ENCODE assay signal across 14 cellular contexts in the genomic region with DNA sequence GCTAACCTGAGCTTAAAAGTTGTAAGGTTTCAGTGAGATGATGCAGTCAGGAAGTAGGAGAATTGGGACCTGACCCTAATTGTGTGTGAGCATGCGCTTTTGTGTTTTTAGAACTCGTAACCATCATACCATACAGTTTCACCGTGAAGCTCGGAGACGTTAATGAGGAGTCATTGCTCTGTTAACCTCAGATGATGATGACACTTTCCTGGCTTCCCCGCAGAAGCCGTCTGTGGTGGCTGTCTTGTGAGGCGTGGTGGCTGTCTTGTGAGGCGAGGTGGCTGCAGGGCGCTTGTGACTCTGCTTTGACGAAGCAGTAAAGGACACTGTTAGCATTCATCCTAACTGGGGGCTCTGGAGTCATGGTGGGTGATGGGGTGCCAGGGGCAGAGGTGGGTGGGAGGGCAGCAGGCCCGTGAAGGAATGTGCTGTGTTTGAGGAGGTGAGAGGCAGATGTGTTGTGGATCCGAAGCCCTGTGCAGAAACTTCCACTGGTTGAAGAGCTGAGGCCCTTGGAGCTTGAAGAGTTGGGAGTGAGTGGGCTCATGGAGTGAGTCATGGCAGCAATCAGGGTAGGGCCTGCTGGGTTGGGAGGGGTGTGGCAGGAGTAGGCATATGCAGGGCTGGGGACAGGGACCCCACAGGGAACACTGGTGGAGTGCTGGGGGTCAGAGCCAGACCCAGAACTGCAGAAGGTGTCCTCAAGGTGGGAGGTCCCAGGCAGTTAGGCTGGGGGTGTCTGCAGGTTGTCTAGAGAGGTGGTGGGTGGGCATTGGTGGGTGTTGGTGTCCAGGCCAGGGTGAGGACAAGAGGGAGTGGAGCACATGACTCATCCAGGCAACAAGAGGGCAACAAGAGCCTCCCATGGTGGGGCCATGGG. TPM values are rescaled to one million over a fixed set of nuclear protein-coding genes. Genes with fewer than 3 reads are reported as not detected.
DNase-seq lines count a peak whose midpoint lies in the region; ATAC-seq and TF ChIP-seq lines count a peak whose summit lies in the region.
"Had no signal": no experiment of that assay in that cellular context is flagged by ENCODE, and none has a peak within 500 bp of the region (broad histone marks: within the 10 kb centered on the region; RNA-seq: fewer than 3 reads in every experiment).

No MANE protein-coding gene starts in this region.

- no peaks in the 10 kb centered on the region for H3K27me3 Mint-ChIP-seq in CD4-positive, alpha-beta T cell
- no peaks in the 10 kb centered on the region for H3K27me3 Mint-ChIP-seq in activated CD8-positive, alpha-beta T cell treated with anti-CD3 and anti-CD28 coated beads for 36 hours

- no peaks in the 10 kb centered on the region for H3K4me1 ChIP-seq in lower lobe of right lung
- H3K4me1 ChIP-seq: adrenal gland, BE2C had no signal

- H3K4me1 Mint-ChIP-seq in CD4-positive, alpha-beta T cell (ENCODE audit: low read depth), result no peaks in the 10 kb centered on the region
- peaks cover 5% of the 10 kb centered on the region for H3K4me1 Mint-ChIP-seq in activated CD8-positive, alpha-beta T cell treated with anti-CD3 and anti-CD28 coated beads for 36 hours (ENCODE audit: low read depth)

- H3K27ac Mint-ChIP-seq in CD4-positive, alpha-beta T cell, result no peak overlapping the region
- no peak overlapping the region for H3K27ac Mint-ChIP-seq in activated CD8-positive, alpha-beta T cell treated with anti-CD3 and anti-CD28 coated beads for 36 hours

- TF ChIP-seq CTCF in CD4-positive, alpha-beta T cell (IDR thresholded peaks at IDR 0.05), result no peak
- TF ChIP-seq CTCF in HL-60 (IDR thresholded peaks at IDR 0.05; ENCODE audit: insufficient read depth, low read length) (no peak), lower lobe of right lung (IDR thresholded peaks at IDR 0.05) (no peak)
- no peak for TF ChIP-seq CTCF in activated CD8-positive, alpha-beta T cell treated with anti-CD3 and anti-CD28 coated beads for 36 hours (IDR thresholded peaks at IDR 0.05)

- intact Hi-C loops in CD4-positive, alpha-beta T cell (cut with DNase I, micrococcal nuclease), result no loop called here
- intact Hi-C loops in activated CD8-positive, alpha-beta T cell treated with anti-CD3 and anti-CD28 coated beads for 36 hours (cut with micrococcal nuclease), result no loop called here
- intact Hi-C loops in lower lobe of right lung (cut with DNase I), result no loop called here

- peaks cover 34% of the 10 kb centered on the region for H3K36me3 ChIP-seq in lower lobe of right lung

- no peaks in the 10 kb centered on the region for H3K9me3 ChIP-seq in CD4-positive, alpha-beta T cell (ENCODE audit: control insufficient read depth, low read length)
- H3K9me3 ChIP-seq in lower lobe of right lung, result no peaks in the 10 kb centered on the region
- H3K9me3 ChIP-seq: adrenal gland, BE2C had no signal

- DNase-seq in CD4-positive, alpha-beta T cell, result no peak
- DNase-seq in HL-60 (ENCODE audit: low read depth in 1 of 2, low spot score in 1 of 2), result peak; percentile 71 to 95
- DNase-seq in activated CD8-positive, alpha-beta T cell treated with anti-CD3 and anti-CD28 coated beads for 36 hours, result peak; percentile 21
- no peak for DNase-seq in lower lobe of right lung
- DNase-seq in HuH-7 (ENCODE audit: low spot score), result no peak
- no peak for DNase-seq in NCI-H2107 treated with DMSO at 0.1 percent for 48 hours (lab: John Stamatoyannopoulos, UW; ENCODE audit: unreplicated experiment)
- DNase-seq: activated CD4-positive, alpha-beta T cell treated with anti-CD3 and anti-CD28 coated beads, Interleukin-2, amount 50 U/mL, for 1 hour; adrenal gland; BE2C; effector CD4-positive, alpha-beta T cell; NCI-H748 treated with DMSO at 0.1 percent for 48 hours had no signal

- peaks cover 35% of the 10 kb centered on the region for H3K36me3 Mint-ChIP-seq in CD4-positive, alpha-beta T cell (ENCODE audit: low read depth)
- peaks cover 47% of the 10 kb centered on the region for H3K36me3 Mint-ChIP-seq in activated CD8-positive, alpha-beta T cell treated with anti-CD3 and anti-CD28 coated beads for 36 hours (ENCODE audit: low read depth)

- POLR2A ChIA-PET in CD4-positive, alpha-beta T cell (lab: Charles Lee), result no interaction called here
- POLR2A ChIA-PET in activated CD8-positive, alpha-beta T cell treated with anti-CD3 and anti-CD28 coated beads for 36 hours (lab: Charles Lee), result no interaction called here

- CTCF ChIA-PET in CD4-positive, alpha-beta T cell (lab: Charles Lee), result no interaction called here
- CTCF ChIA-PET in activated CD8-positive, alpha-beta T cell treated with anti-CD3 and anti-CD28 coated beads for 36 hours (lab: Charles Lee), result no interaction called here

- H3K9me3 Mint-ChIP-seq in CD4-positive, alpha-beta T cell, result no peaks in the 10 kb centered on the region
- no peaks in the 10 kb centered on the region for H3K9me3 Mint-ChIP-seq in activated CD8-positive, alpha-beta T cell treated with anti-CD3 and anti-CD28 coated beads for 36 hours

- no peak overlapping the region for H3K4me3 ChIP-seq in HL-60 (replicated peaks; ENCODE audit: insufficient read depth, low read length)
- no peak overlapping the region for H3K4me3 ChIP-seq in lower lobe of right lung
- H3K4me3 ChIP-seq: adrenal gland had no signal

- no peak overlapping the region for H3K27ac ChIP-seq in CD4-positive, alpha-beta T cell (ENCODE audit: low read depth, low read length)
- peak overlapping the region; percentile 65 for H3K27ac ChIP-seq in HL-60 (replicated peaks)
- H3K27ac ChIP-seq in lower lobe of right lung, result no peak overlapping the region
- H3K27ac ChIP-seq: adrenal gland had no signal

- no peaks in the 10 kb centered on the region for H3K27me3 ChIP-seq in CD4-positive, alpha-beta T cell (ENCODE audit: control insufficient read depth, insufficient read depth, low read length)
- H3K27me3 ChIP-seq in HL-60 (ENCODE audit: insufficient read depth, poor library complexity, severe bottlenecking), result no peaks in the 10 kb centered on the region
- H3K27me3 ChIP-seq in lower lobe of right lung (ENCODE audit: low read depth), result no peaks in the 10 kb centered on the region
- H3K27me3 ChIP-seq: adrenal gland, BE2C had no signal

- H3K4me3 Mint-ChIP-seq in CD4-positive, alpha-beta T cell, result no peak overlapping the region
- H3K4me3 Mint-ChIP-seq in activated CD8-positive, alpha-beta T cell treated with anti-CD3 and anti-CD28 coated beads for 36 hours, result no peak overlapping the region

- ATAC-seq in CD4-positive, alpha-beta T cell (ENCODE audit: poor library complexity), result peak; percentile 24
- no peak for ATAC-seq in activated CD8-positive, alpha-beta T cell treated with anti-CD3 and anti-CD28 coated beads for 36 hours
- ATAC-seq in lower lobe of right lung (peak; percentile 22 to 32), HG03571 (IDR thresholded peaks at IDR 0.05; ENCODE audit: unreplicated experiment) (no peak), HG02642 (IDR thresholded peaks at IDR 0.05; ENCODE audit: poor library complexity, unreplicated experiment) (no peak)
- ATAC-seq: left lobe of liver had no signal

RNA-seq across cellular contexts. Expression of gene NSD2, which starts 57.4 kb away (rescaled TPM):
- 10 to 100 TPM; 42.4 to 45.8 TPM for total RNA-seq in CD4-positive, alpha-beta T cell
- total RNA-seq in activated CD8-positive, alpha-beta T cell treated with anti-CD3 and anti-CD28 coated beads for 36 hours, result 100 to 1,000 TPM; 219 TPM
- total RNA-seq in lower lobe of right lung, result 52.9 TPM

Comparison
In these comparisons a context has a peak if more than half of its experiments do, and no peak if none do; other contexts are left out.
1. ATAC-seq: peak in CD4-positive, alpha-beta T cell (single experiment) and lower lobe of right lung (2 of 2); none in activated CD8-positive, alpha-beta T cell treated with anti-CD3 and anti-CD28 coated beads for 36 hours (single experiment), HG03571 (single experiment) and HG02642 (single experiment).
2. DNase-seq: peak in HL-60 (2 of 2) and activated CD8-positive, alpha-beta T cell treated with anti-CD3 and anti-CD28 coated beads for 36 hours (single experiment); none in CD4-positive, alpha-beta T cell (0 of 10), lower lobe of right lung (single experiment), HuH-7 (single experiment) and NCI-H2107 treated with DMSO at 0.1 percent for 48 hours (single experiment).